Comparison of ENCODE assay signal across 12 cellular contexts in the genomic region with DNA sequence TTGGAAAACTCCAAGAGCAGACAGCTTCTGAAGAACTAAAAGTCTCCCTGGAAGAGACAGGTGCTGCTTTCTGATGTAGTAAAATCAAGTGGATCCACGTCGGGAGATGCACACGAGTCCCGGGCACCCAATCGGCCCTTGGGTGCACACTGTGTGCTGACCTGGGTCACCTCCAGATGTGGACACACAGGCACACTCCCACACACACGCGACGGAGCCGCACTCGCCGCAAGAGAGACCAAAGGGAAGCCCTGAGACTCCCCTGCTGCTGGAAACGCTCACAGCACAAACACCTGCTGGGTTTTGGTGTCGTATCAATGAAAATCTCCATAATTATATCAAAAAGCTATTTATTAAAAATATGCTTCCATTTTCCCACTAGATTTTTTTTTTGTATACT.
"Had no signal": no experiment of that assay in that cellular context is flagged by ENCODE, and none has a peak within 500 bp of the region (broad histone marks: within the 10 kb centered on the region; RNA-seq: fewer than 3 reads in every experiment).

No MANE protein-coding gene starts in this region.

- H3K4me3 ChIP-seq: prostate gland, right lobe of liver, vagina had no signal

- H3K27me3 Mint-ChIP-seq: activated CD4-positive, alpha-beta T cell treated with anti-CD3 and anti-CD28 coated beads, Interleukin-2, amount 10 ng/mL, durations not matched to agents 7 days and 5 days; activated naive CD8-positive, alpha-beta T cell treated with anti-CD3 and anti-CD28 coated beads for 36 hours; naive B cell; T-cell had no signal

- H3K9me3 ChIP-seq: breast epithelium, prostate gland, right lobe of liver, vagina had no signal

- H3K4me3 Mint-ChIP-seq: activated CD4-positive, alpha-beta T cell treated with anti-CD3 and anti-CD28 coated beads, Interleukin-2, amount 10 ng/mL, durations not matched to agents 7 days and 5 days; activated naive CD8-positive, alpha-beta T cell treated with anti-CD3 and anti-CD28 coated beads for 36 hours; naive B cell; T-cell had no signal

- H3K27ac Mint-ChIP-seq: activated CD4-positive, alpha-beta T cell treated with anti-CD3 and anti-CD28 coated beads, Interleukin-2, amount 10 ng/mL, durations not matched to agents 7 days and 5 days; activated naive CD8-positive, alpha-beta T cell treated with anti-CD3 and anti-CD28 coated beads for 36 hours; T-cell had no signal

- ATAC-seq: stimulated activated naive CD8-positive, alpha-beta T cell treated with anti-CD3 and anti-CD28 coated beads, Interleukin-15, Interleukin-2, amounts not matched to agents 100 U/mL and 50 U/mL, for 24 hours; T-cell had no signal

- H3K36me3 Mint-ChIP-seq: naive B cell had no signal

- H3K36me3 ChIP-seq: breast epithelium, prostate gland, right lobe of liver, vagina had no signal

- H3K4me1 ChIP-seq: breast epithelium had no signal

- H3K9me3 Mint-ChIP-seq: activated CD4-positive, alpha-beta T cell treated with anti-CD3 and anti-CD28 coated beads, Interleukin-2, amount 10 ng/mL, durations not matched to agents 7 days and 5 days; activated naive CD8-positive, alpha-beta T cell treated with anti-CD3 and anti-CD28 coated beads for 36 hours; naive B cell; T-cell had no signal

- H3K27me3 ChIP-seq: breast epithelium, right lobe of liver, vagina had no signal

- DNase-seq: activated CD4-positive, alpha-beta T cell treated with anti-CD3 and anti-CD28 coated beads, Interleukin-2, amount 10 ng/mL, durations not matched to agents 7 days and 5 days; activated naive CD8-positive, alpha-beta T cell treated with anti-CD3 and anti-CD28 coated beads for 36 hours; activated T-cell treated with anti-CD3 and anti-CD28 coated beads for 4 hours; head of caudate nucleus; left colon; naive B cell; stimulated activated naive CD8-positive, alpha-beta T cell treated with anti-CD3 and anti-CD28 coated beads, Interleukin-15, Interleukin-2, amounts not matched to agents 100 U/mL and 50 U/mL, for 24 hours; T-cell had no signal
